ENCODE assay signal across 9 cellular contexts in genomic region chr4:88320780-88321373, GRCh38. TPM values are rescaled to one million over a fixed set of nuclear protein-coding genes. Genes with fewer than 3 reads are reported as not detected.
DNase-seq lines count a peak whose midpoint lies in the region; ATAC-seq and TF ChIP-seq lines count a peak whose summit lies in the region.
"Had no signal": no experiment of that assay in that cellular context is flagged by ENCODE, and none has a peak within 500 bp of the region (broad histone marks: within the 10 kb centered on the region; RNA-seq: fewer than 3 reads in every experiment).

No MANE protein-coding gene starts in this region.

- no peak for TF ChIP-seq POLR2A in uterus (IDR thresholded peaks at IDR 0.05)

- DNase-seq in SK-N-SH, result no peak
- peak; percentile 25 for DNase-seq in H7
- DNase-seq in LHCN-M2 (ENCODE audit: low read depth), result peak; percentile 53
- no peak for DNase-seq in activated T-cell treated with anti-CD3 and anti-CD28 coated beads, Interleukin-2, amount 50 U/mL, for 4 hours
- DNase-seq in iris pigment epithelial cell (ENCODE audit: low read depth), result peak; percentile 71
- no peak for DNase-seq in uterus
- no peak for DNase-seq in DMS 273 treated with DMSO at 0.1 percent for 48 hours (lab: John Stamatoyannopoulos, UW)

- H3K4me2 ChIP-seq in SK-N-SH, result no peak overlapping the region

- no peaks in the 10 kb centered on the region for H3K9me2 ChIP-seq in SK-N-SH

- no peaks in the 10 kb centered on the region for H3K36me3 Mint-ChIP-seq in activated T-cell treated with anti-CD3 and anti-CD28 coated beads, Interleukin-2, amount 50 U/mL, for 4 hours (ENCODE audit: insufficient read depth)
- H3K36me3 Mint-ChIP-seq: brain had no signal

- TF ChIP-seq CTCF in SK-N-SH (IDR thresholded peaks at IDR 0.05), result no peak
- TF ChIP-seq CTCF in uterus (IDR thresholded peaks at IDR 0.05), result no peak

- H3K9ac ChIP-seq in SK-N-SH, result no peak overlapping the region

- POLR2A ChIA-PET in SK-N-SH (lab: Yijun Ruan, JAX), result no interaction called here

- H3F3A ChIP-seq in SK-N-SH (replicated peaks; ENCODE audit: insufficient read depth), result no peaks in the 10 kb centered on the region

- H3K9me3 Mint-ChIP-seq in activated T-cell treated with anti-CD3 and anti-CD28 coated beads, Interleukin-2, amount 50 U/mL, for 4 hours, result no peaks in the 10 kb centered on the region
- H3K9me3 Mint-ChIP-seq: brain had no signal

- H3K27ac ChIP-seq in SK-N-SH (ENCODE audit: low read depth in 2 of 2, low read length in 1 of 2) (no peak overlapping the region), uterus (peak overlapping the region; percentile 56 to 58)

- peak overlapping the region; percentile 60 for H3K4me3 Mint-ChIP-seq in activated T-cell treated with anti-CD3 and anti-CD28 coated beads, Interleukin-2, amount 50 U/mL, for 4 hours
- H3K4me3 Mint-ChIP-seq: brain had no signal

- peak; percentile 50 for ATAC-seq in SK-N-SH treated with all-trans-retinoic acid at 6 μM for 48 hours
- peak; percentile 70 to 78 for ATAC-seq in activated T-cell treated with anti-CD3 and anti-CD28 coated beads, Interleukin-2, amount 50 U/mL, for 4 hours

- CTCF ChIA-PET in SK-N-SH (lab: Yijun Ruan, JAX), result no interaction called here

- H3K27me3 ChIP-seq in SK-N-SH (ENCODE audit: insufficient read depth), result no peaks in the 10 kb centered on the region
- no peaks in the 10 kb centered on the region for H3K27me3 ChIP-seq in H7 (ENCODE audit: control insufficient read depth, insufficient read depth, low read length)
- H3K27me3 ChIP-seq in uterus, result no peaks in the 10 kb centered on the region

- H4K20me1 ChIP-seq in SK-N-SH (ENCODE audit: insufficient read depth), result no peaks in the 10 kb centered on the region

- no peak for TF ChIP-seq RAD21 in SK-N-SH (IDR thresholded peaks at IDR 0.05; ENCODE audit: low read length)

- H3K36me3 ChIP-seq in SK-N-SH (replicated peaks in 1 of 2; ENCODE audit: control insufficient read depth in 1 of 2, insufficient read depth in 2 of 2, low read length in 1 of 2), result no peaks in the 10 kb centered on the region
- no peaks in the 10 kb centered on the region for H3K36me3 ChIP-seq in H7 (replicated peaks; ENCODE audit: control insufficient read depth, insufficient read depth, low read length)
- no peaks in the 10 kb centered on the region for H3K36me3 ChIP-seq in uterus

- H3K9me3 ChIP-seq in SK-N-SH, result no peaks in the 10 kb centered on the region
- H3K9me3 ChIP-seq in uterus, result no peaks in the 10 kb centered on the region

- intact Hi-C loops in uterus (cut with DNase I; ENCODE audit: low total_unique reads), result no loop called here

- no peak for TF ChIP-seq EP300 in SK-N-SH (IDR thresholded peaks at IDR 0.05; ENCODE audit: borderline replicate concordance in 1 of 2, low read depth in 1 of 2, low read length in 1 of 2)

- H2AFZ ChIP-seq in SK-N-SH (ENCODE audit: low read depth), result no peak overlapping the region

- H3K4me1 ChIP-seq in SK-N-SH (ENCODE audit: control insufficient read depth in 1 of 2, insufficient read depth in 2 of 2, low read depth in 1 of 2, low read length in 1 of 2) (no peaks in the 10 kb centered on the region), uterus (no peaks in the 10 kb centered on the region)

- H3K4me1 Mint-ChIP-seq in activated T-cell treated with anti-CD3 and anti-CD28 coated beads, Interleukin-2, amount 50 U/mL, for 4 hours (ENCODE audit: low read depth), result peaks cover 24% of the 10 kb centered on the region
- H3K4me1 Mint-ChIP-seq: brain had no signal

- 52% methylated on average over 5 of the region's 5 CpGs for WGBS in SK-N-SH (ENCODE audit: low lambda C conversion rate)

- H3K4me3 ChIP-seq in SK-N-SH (ENCODE audit: low read depth in 2 of 2, low read length in 1 of 2), result no peak overlapping the region
- no peak overlapping the region for H3K4me3 ChIP-seq in H7 (ENCODE audit: insufficient read depth, low read depth, low read length)
- no peak overlapping the region for H3K4me3 ChIP-seq in uterus

- no peaks in the 10 kb centered on the region for H3K27me3 Mint-ChIP-seq in activated T-cell treated with anti-CD3 and anti-CD28 coated beads, Interleukin-2, amount 50 U/mL, for 4 hours (ENCODE audit: low read depth)

- H3K79me2 ChIP-seq in SK-N-SH (ENCODE audit: insufficient read depth), result no peaks in the 10 kb centered on the region

TF ChIP-seq in SK-N-SH treated with all-trans-retinoic acid at 6 μM for 48 hours, 23 proteins besides CTCF, POLR2A, EP300 and RAD21 (continues in another document):
- no peak for TF ChIP-seq ZFP3 (CRISPR knock-in tag; IDR thresholded peaks at IDR 0.05)
- TF ChIP-seq OSR1 (CRISPR knock-in tag; IDR thresholded peaks at IDR 0.05), result no peak
- TF ChIP-seq PATZ1 (CRISPR knock-in tag; IDR thresholded peaks at IDR 0.05; ENCODE audit: borderline replicate concordance), result no peak

TF ChIP-seq in SK-N-SH, 30 proteins besides CTCF, POLR2A, EP300 and RAD21:
- TF ChIP-seq, protein P1, sequence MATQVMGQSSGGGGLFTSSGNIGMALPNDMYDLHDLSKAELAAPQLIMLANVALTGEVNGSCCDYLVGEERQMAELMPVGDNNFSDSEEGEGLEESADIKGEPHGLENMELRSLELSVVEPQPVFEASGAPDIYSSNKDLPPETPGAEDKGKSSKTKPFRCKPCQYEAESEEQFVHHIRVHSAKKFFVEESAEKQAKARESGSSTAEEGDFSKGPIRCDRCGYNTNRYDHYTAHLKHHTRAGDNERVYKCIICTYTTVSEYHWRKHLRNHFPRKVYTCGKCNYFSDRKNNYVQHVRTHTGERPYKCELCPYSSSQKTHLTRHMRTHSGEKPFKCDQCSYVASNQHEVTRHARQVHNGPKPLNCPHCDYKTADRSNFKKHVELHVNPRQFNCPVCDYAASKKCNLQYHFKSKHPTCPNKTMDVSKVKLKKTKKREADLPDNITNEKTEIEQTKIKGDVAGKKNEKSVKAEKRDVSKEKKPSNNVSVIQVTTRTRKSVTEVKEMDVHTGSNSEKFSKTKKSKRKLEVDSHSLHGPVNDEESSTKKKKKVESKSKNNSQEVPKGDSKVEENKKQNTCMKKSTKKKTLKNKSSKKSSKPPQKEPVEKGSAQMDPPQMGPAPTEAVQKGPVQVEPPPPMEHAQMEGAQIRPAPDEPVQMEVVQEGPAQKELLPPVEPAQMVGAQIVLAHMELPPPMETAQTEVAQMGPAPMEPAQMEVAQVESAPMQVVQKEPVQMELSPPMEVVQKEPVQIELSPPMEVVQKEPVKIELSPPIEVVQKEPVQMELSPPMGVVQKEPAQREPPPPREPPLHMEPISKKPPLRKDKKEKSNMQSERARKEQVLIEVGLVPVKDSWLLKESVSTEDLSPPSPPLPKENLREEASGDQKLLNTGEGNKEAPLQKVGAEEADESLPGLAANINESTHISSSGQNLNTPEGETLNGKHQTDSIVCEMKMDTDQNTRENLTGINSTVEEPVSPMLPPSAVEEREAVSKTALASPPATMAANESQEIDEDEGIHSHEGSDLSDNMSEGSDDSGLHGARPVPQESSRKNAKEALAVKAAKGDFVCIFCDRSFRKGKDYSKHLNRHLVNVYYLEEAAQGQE (IDR thresholded peaks at IDR 0.05; ENCODE audit: low read depth, low read length), result no peak
- TF ChIP-seq MXI1 (IDR thresholded peaks at IDR 0.05; ENCODE audit: low read depth, low read length), result no peak
- no peak for TF ChIP-seq RFX5 (IDR thresholded peaks at IDR 0.05; ENCODE audit: low read length)
- no peak for TF ChIP-seq FOXM1 (IDR thresholded peaks at IDR 0.05; ENCODE audit: low read depth)
- TF ChIP-seq TEAD4 (IDR thresholded peaks at IDR 0.05; ENCODE audit: borderline replicate concordance, insufficient read depth), result no peak
- TF ChIP-seq FOXJ3 (CRISPR knock-in tag; IDR thresholded peaks at IDR 0.05), result no peak
- TF ChIP-seq SIN3A (IDR thresholded peaks at IDR 0.05; ENCODE audit: borderline replicate concordance, low read depth, low read length), result no peak
- no peak for TF ChIP-seq NFIC (IDR thresholded peaks at IDR 0.05; ENCODE audit: borderline replicate concordance)
- no peak for TF ChIP-seq GATA2 (CRISPR knock-in tag; IDR thresholded peaks at IDR 0.05)

RNA-seq across cellular contexts. Expression of gene PPM1K, which starts 36.5 kb away (rescaled TPM):
- 2.5 and 3.6 TPM in 2 replicates for polyA plus RNA-seq in SK-N-SH (2012; rRNA removed)
- 3.4 and 3.6 TPM in 2 replicates for polyA plus RNA-seq in SK-N-SH (2012; cell fraction: cytosol; rRNA removed)
- polyA plus RNA-seq in SK-N-SH (2012; cell fraction: nucleus; rRNA removed), result 5.7 and 9.7 TPM in 2 replicates
- total RNA-seq in H7 (2014; rRNA removed; shearing (Covaris generic)), result 19.8 and 21.4 TPM in 2 replicates
- 7.4 and 8.9 TPM in 2 replicates for total RNA-seq in LHCN-M2 (2014; rRNA removed)
- polyA plus RNA-seq in LHCN-M2 (2012), result 3.0 TPM
- total RNA-seq in activated T-cell treated with anti-CD3 and anti-CD28 coated beads, Interleukin-2, amount 50 U/mL, for 4 hours, result 10 to 100 TPM; 31.5 to 38.4 (median 35.9) TPM
- total RNA-seq in uterus, result 100 to 1,000 TPM in 1 of 4 donors, 10 to 100 TPM in 3; 64.7 to 159 (median 83.0) TPM

RNA-seq across cellular contexts. Expression of gene HERC6, which starts 57.8 kb away (rescaled TPM):
- polyA plus RNA-seq in SK-N-SH (2012; rRNA removed), result 1.6 and 1.7 TPM in 2 replicates
- polyA plus RNA-seq in SK-N-SH (2012; cell fraction: cytosol; rRNA removed), result 1.1 and 1.5 TPM in 2 replicates
- 1.7 and 3.2 TPM in 2 replicates for polyA plus RNA-seq in SK-N-SH (2012; cell fraction: nucleus; rRNA removed)
- total RNA-seq in H7 (2014; rRNA removed; shearing (Covaris generic)), result 1.9 and 2.9 TPM in 2 replicates
- total RNA-seq in LHCN-M2 (2014; rRNA removed) (3.9 and 7.1 TPM in 2 replicates), uterus (10 to 100 TPM in 2 of 4 donors, 1 to 10 TPM in 2; 3.5 to 27.6 (median 11.4) TPM)
- 2.5 TPM for polyA plus RNA-seq in LHCN-M2 (2012)
- total RNA-seq in activated T-cell treated with anti-CD3 and anti-CD28 coated beads, Interleukin-2, amount 50 U/mL, for 4 hours, result 1 to 10 TPM; 2.5 to 4.1 (median 3.8) TPM

Comparison
In these comparisons a context has a peak if more than half of its experiments do, and no peak if none do; other contexts are left out.
1. DNase-seq: peak in H7 (single experiment), LHCN-M2 (single experiment) and iris pigment epithelial cell (single experiment); none in SK-N-SH (single experiment), activated T-cell treated with anti-CD3 and anti-CD28 coated beads, Interleukin-2, amount 50 U/mL, for 4 hours (single experiment), uterus (0 of 2) and DMS 273 treated with DMSO at 0.1 percent for 48 hours (single experiment).
2. H3K27ac ChIP-seq: peak in uterus (2 of 2); none in SK-N-SH (0 of 2).